Comparison of ENCODE assay signal across 8 cellular contexts in genomic region chr9:19946446-19947109, GRCh38.
DNase-seq lines count a peak whose midpoint lies in the region; ATAC-seq, FAIRE-seq and TF ChIP-seq lines count a peak whose summit lies in the region.

No MANE protein-coding gene starts in this region.

- WGBS in pancreas, 2 donors = 46 to 51% methylated on average over 4 of the region's 4 CpGs

- FAIRE-seq in pancreas (lab: Jason Lieb, UNC) = no peak

- H3K4me1 ChIP-seq in pancreas = no peaks in the 10 kb centered on the region

- H3K27me3 Mint-ChIP-seq in activated T-cell treated with anti-CD3 and anti-CD28 coated beads, Interleukin-2, amount 50 U/mL, for 4 hours (ENCODE audit: low read depth) = peaks cover 2% of the 10 kb centered on the region

- no peaks in the 10 kb centered on the region for H3K36me3 ChIP-seq in pancreas

- no peak overlapping the region for H3K4me3 ChIP-seq in pancreas

- ATAC-seq in activated T-cell treated with anti-CD3 and anti-CD28 coated beads, Interleukin-2, amount 50 U/mL, for 4 hours = peak; percentile 25 to 43
- peak in 3 of 4 donors; percentile 53 to 65 (median 58) for ATAC-seq in pancreas
- ATAC-seq in GM19397 (IDR thresholded peaks at IDR 0.05; ENCODE audit: unreplicated experiment) = no peak
- no peak for ATAC-seq in GM21367 (IDR thresholded peaks at IDR 0.05; ENCODE audit: unreplicated experiment)

- H3K4me3 Mint-ChIP-seq in activated T-cell treated with anti-CD3 and anti-CD28 coated beads, Interleukin-2, amount 50 U/mL, for 4 hours = no peak overlapping the region

- no peaks in the 10 kb centered on the region for H3K9me3 ChIP-seq in pancreas

- H3K9me3 Mint-ChIP-seq in activated T-cell treated with anti-CD3 and anti-CD28 coated beads, Interleukin-2, amount 50 U/mL, for 4 hours = no peaks in the 10 kb centered on the region

- peaks cover 8% of the 10 kb centered on the region for H3K4me1 Mint-ChIP-seq in activated T-cell treated with anti-CD3 and anti-CD28 coated beads, Interleukin-2, amount 50 U/mL, for 4 hours (ENCODE audit: low read depth)

- no peaks in the 10 kb centered on the region for H3K27me3 ChIP-seq in pancreas

- peak in 1 of 4 donors; percentile 21 for TF ChIP-seq CTCF in pancreas (IDR thresholded peaks at IDR 0.05)

- intact Hi-C loops in pancreas (cut with DNase I) = no loop called here

- no peak overlapping the region for H3K27ac ChIP-seq in pancreas

- DNase-seq in activated T-cell treated with anti-CD3 and anti-CD28 coated beads, Interleukin-2, amount 50 U/mL, for 4 hours = no peak
- DNase-seq in activated T-cell treated with anti-CD3 and anti-CD28 coated beads, Interleukin-2, amount 50 U/mL, for 48 hours = no peak
- peak; percentile 54 for DNase-seq in HT1080 (ENCODE audit: low read depth)
- peak; percentile 53 for DNase-seq in astrocyte of the hippocampus (ENCODE audit: low read depth, low spot score)
- DNase-seq in pancreas = no peak
- no peak for DNase-seq in DMS79 treated with DMSO at 0.1 percent for 48 hours (lab: John Stamatoyannopoulos, UW)

- no peaks in the 10 kb centered on the region for H3K36me3 Mint-ChIP-seq in activated T-cell treated with anti-CD3 and anti-CD28 coated beads, Interleukin-2, amount 50 U/mL, for 4 hours (ENCODE audit: insufficient read depth)

Comparison
In these comparisons a context has a peak if more than half of its experiments do, and no peak if none do; other contexts are left out.
1. ATAC-seq: peak in activated T-cell treated with anti-CD3 and anti-CD28 coated beads, Interleukin-2, amount 50 U/mL, for 4 hours (2 of 2) and pancreas (3 of 4); none in GM19397 (single experiment) and GM21367 (single experiment).
2. DNase-seq: peak in HT1080 (single experiment) and astrocyte of the hippocampus (single experiment); none in activated T-cell treated with anti-CD3 and anti-CD28 coated beads, Interleukin-2, amount 50 U/mL, for 4 hours (single experiment), activated T-cell treated with anti-CD3 and anti-CD28 coated beads, Interleukin-2, amount 50 U/mL, for 48 hours (0 of 2), pancreas (0 of 6) and DMS79 treated with DMSO at 0.1 percent for 48 hours (single experiment).